ENCODE assay signal across 23 cellular contexts in genomic region chr12:113770389-113770865, GRCh38.
DNase-seq lines count a peak whose midpoint lies in the region; ATAC-seq, FAIRE-seq and TF ChIP-seq lines count a peak whose summit lies in the region.
"Had no signal": no experiment of that assay in that cellular context is flagged by ENCODE, and none has a peak within 500 bp of the region (broad histone marks: within the 10 kb centered on the region; RNA-seq: fewer than 3 reads in every experiment).

No MANE protein-coding gene starts in this region.

- peak overlapping the region; percentile 3 for H2AFZ ChIP-seq in IMR-90 (replicated peaks; ENCODE audit: low read length, poor library complexity)

- H2BK5ac ChIP-seq in IMR-90 (ENCODE audit: low read depth, low read length, poor library complexity, severe bottlenecking): no peak overlapping the region

- no peak overlapping the region for H3K18ac ChIP-seq in IMR-90 (ENCODE audit: low read depth, low read length)

- ATAC-seq in IMR-90 (ENCODE audit: low read depth) (no peak), left lobe of liver (peak; percentile 72)
- ATAC-seq: A549, HCT116 had no signal

- H2AK9ac ChIP-seq in IMR-90 (replicated peaks; ENCODE audit: low read depth, low read length, poor library complexity): no peak overlapping the region

- POLR2A ChIA-PET in IMR-90 (lab: Charles Lee; ENCODE audit: unreplicated experiment): no interaction called here

- no peaks in the 10 kb centered on the region for H3K36me3 Mint-ChIP-seq in neural crest cell (ENCODE audit: low read depth)

- H2AK5ac ChIP-seq in IMR-90 (ENCODE audit: low read depth, low read length): no peak overlapping the region

- no peak overlapping the region for H4K8ac ChIP-seq in IMR-90 (ENCODE audit: low read depth in 2 of 2, low read length in 2 of 2)

- in situ Hi-C loops in IMR-90 (cut with MboI; ENCODE audit: low sequenced_read_pairs): no loop called here

- no peaks in the 10 kb centered on the region for H3K79me1 ChIP-seq in IMR-90 (ENCODE audit: low read depth in 1 of 2, low read length in 2 of 2)

- H3K36me3 ChIP-seq in IMR-90 (ENCODE audit: control insufficient read depth, insufficient read depth, low read length): no peaks in the 10 kb centered on the region
- H3K36me3 ChIP-seq in kidney (ENCODE audit: control insufficient read depth in 1 of 2, insufficient read depth in 2 of 2, low read length in 2 of 2): no peaks in the 10 kb centered on the region

- H2BK120ac ChIP-seq in IMR-90 (ENCODE audit: low read depth, low read length): no peak overlapping the region

- TF ChIP-seq RAD21 in IMR-90 (IDR thresholded peaks at IDR 0.05; ENCODE audit: low read length): no peak

- no peaks in the 10 kb centered on the region for H3K9me3 Mint-ChIP-seq in neural crest cell
- H3K9me3 Mint-ChIP-seq: HFFc6 had no signal

- no peak overlapping the region for H3K4me3 Mint-ChIP-seq in neural crest cell
- H3K4me3 Mint-ChIP-seq: CD4-positive, alpha-beta T cell; HFFc6 had no signal

- no peak for DNase-seq in IMR-90
- DNase-seq in left lobe of liver (ENCODE audit: low spot score): peak; percentile 73
- no peak for DNase-seq in neural crest cell (ENCODE audit: low read depth, low spot score)
- DNase-seq in A172 (ENCODE audit: low spot score): no peak
- DNase-seq in T-helper 1 cell: no peak
- DNase-seq in kidney: no peak
- DNase-seq in NCI-H510A treated with DMSO at 0.1 percent for 48 hours (lab: John Stamatoyannopoulos, UW): no peak
- DNase-seq: AML-193; CD4-positive, alpha-beta T cell; DMS 273 treated with DMSO at 0.1 percent for 48 hours; DMS53; DND-41; EL; GOT3; H7; HFFc6; Karpas-422; KBM-7 had no signal

- TF ChIP-seq POLR2A in IMR-90 (IDR thresholded peaks at IDR 0.05; ENCODE audit: low read depth, low read length): no peak

- 35% methylated on average over 7 of the region's 10 CpGs; no CpG with 5 or more reads in 1 of the 2 experiments for whole genome bisulfite sequencing in IMR-90 (ENCODE audit: extremely low coverage in 2 of 2, insufficient read length in 1 of 2), 2 experiments

- H4K20me1 ChIP-seq in IMR-90 (ENCODE audit: insufficient read depth, low read length): no peaks in the 10 kb centered on the region

- no peak overlapping the region for H3K4me3 ChIP-seq in IMR-90 (ENCODE audit: insufficient read depth, low read depth, low read length)
- no peak overlapping the region for H3K4me3 ChIP-seq in kidney (ENCODE audit: low read length in 2 of 2)
- H3K4me3 ChIP-seq: A549 had no signal

- H3K9me3 ChIP-seq in IMR-90 (ENCODE audit: control insufficient read depth, insufficient read depth, low read length): no peaks in the 10 kb centered on the region
- no peaks in the 10 kb centered on the region for H3K9me3 ChIP-seq in kidney (ENCODE audit: control insufficient read depth in 1 of 2, low read length in 2 of 2)
- H3K9me3 ChIP-seq: A549 had no signal

- no peak overlapping the region for H2BK15ac ChIP-seq in IMR-90 (ENCODE audit: low read depth, low read length)

- H3K4me2 ChIP-seq in IMR-90 (ENCODE audit: low read depth, low read length): no peak overlapping the region
- H3K4me2 ChIP-seq: A549 had no signal

- no peak overlapping the region for H3K4ac ChIP-seq in IMR-90 (ENCODE audit: low read depth, low read length)

- H3K9ac ChIP-seq in IMR-90 (ENCODE audit: low read depth, low read length) (no peak overlapping the region), kidney (ENCODE audit: low read length in 2 of 2) (no peak overlapping the region)

- no peaks in the 10 kb centered on the region for H3K9me1 ChIP-seq in IMR-90 (ENCODE audit: insufficient read depth, low read length)

- peaks cover 5% of the 10 kb centered on the region for H3K4me1 ChIP-seq in IMR-90 (ENCODE audit: control insufficient read depth, insufficient read depth, low read length)
- no peaks in the 10 kb centered on the region for H3K4me1 ChIP-seq in kidney (ENCODE audit: control insufficient read depth in 1 of 2, insufficient read depth in 1 of 2, low read depth in 1 of 2, low read length in 2 of 2)

- peaks cover 33% of the 10 kb centered on the region for H3K4me1 Mint-ChIP-seq in neural crest cell

- no peak overlapping the region for H2BK20ac ChIP-seq in IMR-90 (ENCODE audit: low read depth, low read length)

- no peak overlapping the region for H3K56ac ChIP-seq in IMR-90 (ENCODE audit: extremely low read depth, insufficient read depth, low read length)

- peak overlapping the region; percentile 27 for H3K27ac Mint-ChIP-seq in neural crest cell (ENCODE audit: unreplicated experiment)
- H3K27ac Mint-ChIP-seq: CD4-positive, alpha-beta T cell; HFFc6 had no signal

- TF ChIP-seq CTCF in IMR-90 (conservative IDR thresholded peaks at IDR 0.05; ENCODE audit: low read depth, low read length) (no peak), neural crest cell (conservative IDR thresholded peaks at IDR 0.05) (no peak), kidney (IDR thresholded peaks at IDR 0.05; ENCODE audit: borderline replicate concordance, extremely low read depth, insufficient read depth) (no peak)

- H3K23ac ChIP-seq in IMR-90 (ENCODE audit: low read depth, low read length): no peak overlapping the region

- no TSS peak for BruUV-seq in IMR-90 (replicated peaks; lab: Mats Ljungman, UMichigan)

- H3K14ac ChIP-seq in IMR-90 (replicated peaks; ENCODE audit: low read depth, low read length): no peak overlapping the region

- H3K27ac ChIP-seq in IMR-90 (ENCODE audit: insufficient read depth, low read length) (no peak overlapping the region), kidney (ENCODE audit: low read depth in 2 of 2, low read length in 2 of 2) (no peak overlapping the region)
- H3K27ac ChIP-seq: A549, C4-2B had no signal

- H3K27me3 ChIP-seq in IMR-90 (ENCODE audit: control insufficient read depth, insufficient read depth, low read length): peaks cover 7% of the 10 kb centered on the region

- no peak overlapping the region for H4K91ac ChIP-seq in IMR-90 (ENCODE audit: insufficient read depth, low read depth, low read length)

- FAIRE-seq in kidney (lab: Jason Lieb, UNC): no peak
- FAIRE-seq: A549, GM12891, HTR-8/SVneo had no signal

- intact Hi-C loops in IMR-90 (cut with micrococcal nuclease): no loop called here
- intact Hi-C loops in kidney (cut with DNase I): no loop called here

- CTCF ChIA-PET in IMR-90 (lab: Yijun Ruan, JAX): no interaction called here

- H4K5ac ChIP-seq in IMR-90 (ENCODE audit: low read depth, low read length): no peak overlapping the region

- dilution Hi-C loops in IMR-90 (cut with HindIII; ENCODE audit: low sequenced_read_pairs, unreplicated experiment): no loop called here

- peaks cover 18% of the 10 kb centered on the region for H3K27me3 Mint-ChIP-seq in neural crest cell (ENCODE audit: low read depth)

TF ChIP-seq in IMR-90, 13 proteins besides CTCF, POLR2A, EP300 and RAD21:
- TF ChIP-seq CHD1 (IDR thresholded peaks at IDR 0.05; ENCODE audit: low read depth, low read length) (no peak), RFX5 (IDR thresholded peaks at IDR 0.05; ENCODE audit: low read depth, low read length) (no peak), CEBPB (IDR thresholded peaks at IDR 0.05; ENCODE audit: low read depth, low read length) (no peak), NFE2L2 (IDR thresholded peaks at IDR 0.05; ENCODE audit: low read depth, low read length) (no peak), RCOR1 (IDR thresholded peaks at IDR 0.05; ENCODE audit: insufficient replicate concordance, low read length) (no peak), MAFK (IDR thresholded peaks at IDR 0.05; ENCODE audit: low read depth, low read length) (no peak), BHLHE40 (IDR thresholded peaks at IDR 0.05; ENCODE audit: low read depth, low read length) (no peak), USF2 (IDR thresholded peaks at IDR 0.05; ENCODE audit: low read depth, low read length) (no peak), MXI1 (IDR thresholded peaks at IDR 0.05; ENCODE audit: borderline replicate concordance, low read depth, low read length) (no peak), FOS (IDR thresholded peaks at IDR 0.05; ENCODE audit: low read depth, low read length) (no peak), MAZ (IDR thresholded peaks at IDR 0.05; ENCODE audit: borderline replicate concordance, low read depth, low read length) (no peak), SMC3 (IDR thresholded peaks at IDR 0.05; ENCODE audit: low read depth, low read length) (no peak)
- TF ChIP-seq, protein P1, sequence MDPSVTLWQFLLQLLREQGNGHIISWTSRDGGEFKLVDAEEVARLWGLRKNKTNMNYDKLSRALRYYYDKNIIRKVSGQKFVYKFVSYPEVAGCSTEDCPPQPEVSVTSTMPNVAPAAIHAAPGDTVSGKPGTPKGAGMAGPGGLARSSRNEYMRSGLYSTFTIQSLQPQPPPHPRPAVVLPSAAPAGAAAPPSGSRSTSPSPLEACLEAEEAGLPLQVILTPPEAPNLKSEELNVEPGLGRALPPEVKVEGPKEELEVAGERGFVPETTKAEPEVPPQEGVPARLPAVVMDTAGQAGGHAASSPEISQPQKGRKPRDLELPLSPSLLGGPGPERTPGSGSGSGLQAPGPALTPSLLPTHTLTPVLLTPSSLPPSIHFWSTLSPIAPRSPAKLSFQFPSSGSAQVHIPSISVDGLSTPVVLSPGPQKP (IDR thresholded peaks at IDR 0.05; ENCODE audit: borderline replicate concordance, low read depth, low read length): no peak
